ENCODE assay signal across 8 cellular contexts in the genomic region with DNA sequence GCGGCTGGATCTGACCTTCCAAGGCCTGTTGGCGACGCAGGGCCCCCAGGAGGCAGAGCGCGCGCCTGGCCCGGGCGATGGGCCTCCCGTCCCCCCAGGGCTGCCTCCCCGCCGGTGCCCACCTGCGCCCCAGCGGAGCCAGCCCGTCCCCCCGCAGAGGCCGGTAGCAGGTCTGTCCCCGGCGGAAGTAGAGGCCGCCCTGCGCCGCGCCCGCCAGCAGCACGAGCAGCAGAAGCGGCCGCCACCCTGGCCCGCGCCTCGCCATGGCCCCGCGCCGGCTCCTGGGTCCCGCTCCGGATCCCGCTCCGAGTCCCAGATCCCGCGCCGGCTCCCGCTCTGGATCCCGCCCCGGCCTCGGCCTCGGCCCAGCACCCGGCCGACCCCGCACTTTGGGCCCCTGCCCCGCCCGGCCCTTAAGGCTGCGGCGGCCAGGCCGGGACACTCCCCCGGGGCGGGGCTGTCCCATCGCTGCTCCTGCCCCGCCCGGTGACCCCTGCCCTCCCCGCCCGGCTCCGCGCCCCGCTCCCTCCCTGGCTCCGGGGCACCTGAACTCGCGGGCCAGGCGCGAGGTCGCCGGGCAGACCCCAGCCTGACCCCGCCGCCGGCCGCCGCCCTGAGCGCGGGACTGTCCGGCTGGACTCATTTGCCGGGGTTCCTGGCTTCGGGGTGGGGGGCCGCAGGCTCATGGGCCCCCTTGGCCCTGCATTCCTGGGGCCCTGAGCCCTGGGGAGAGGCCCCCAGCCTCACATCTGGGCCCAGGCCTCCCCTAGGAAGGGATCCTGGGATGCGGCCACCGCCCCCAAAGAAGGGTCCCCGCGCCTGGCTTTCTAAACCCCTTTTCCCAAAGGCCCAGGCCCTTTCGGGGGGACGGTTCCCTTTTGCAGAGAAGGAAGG. TPM values are rescaled to one million over a fixed set of nuclear protein-coding genes. Genes with fewer than 3 reads are reported as not detected.
DNase-seq lines count a peak whose midpoint lies in the region; ATAC-seq, FAIRE-seq and TF ChIP-seq lines count a peak whose summit lies in the region.

A gene (minus strand): TSS at position 391 of the 894 bp plus-strand sequence. CDS start 126 bp downstream, at position 265.

- peaks cover 34% of the 10 kb centered on the region for H3K4me1 Mint-ChIP-seq in activated CD4-positive, alpha-beta T cell treated with anti-CD3 and anti-CD28 coated beads for 36 hours

- peaks cover 7% of the 10 kb centered on the region for H3K36me3 Mint-ChIP-seq in activated CD4-positive, alpha-beta T cell treated with anti-CD3 and anti-CD28 coated beads for 36 hours (ENCODE audit: low read depth)

- POLR2A ChIA-PET in activated CD4-positive, alpha-beta T cell treated with anti-CD3 and anti-CD28 coated beads for 36 hours (lab: Charles Lee), result no interaction called here

- peak within 1 kb of the TSS; percentile 69 for H3K27ac Mint-ChIP-seq in activated CD4-positive, alpha-beta T cell treated with anti-CD3 and anti-CD28 coated beads for 36 hours

- H3K4me3 ChIP-seq in lower lobe of right lung, result peak within 1 kb of the TSS; percentile 91

- H3K27me3 ChIP-seq in lower lobe of right lung (ENCODE audit: low read depth), result no peaks in the 10 kb centered on the region

- peak; percentile 62 for TF ChIP-seq POLR2A in GM12891 (IDR thresholded peaks at IDR 0.05; ENCODE audit: low read depth, low read length)

- H3K9me3 Mint-ChIP-seq in activated CD4-positive, alpha-beta T cell treated with anti-CD3 and anti-CD28 coated beads for 36 hours (ENCODE audit: low read depth), result no peaks in the 10 kb centered on the region

- H3K27ac ChIP-seq in lower lobe of right lung, result peak within 1 kb of the TSS; percentile 94

- peak; percentile 40 for FAIRE-seq in GM12891 (lab: Jason Lieb, UNC)

- no peaks in the 10 kb centered on the region for H3K9me3 ChIP-seq in lower lobe of right lung

- ATAC-seq in HG03520 (IDR thresholded peaks at IDR 0.05; ENCODE audit: unreplicated experiment) (peak; percentile 24), lower lobe of right lung (peak; percentile 86 to 90)
- ATAC-seq in activated CD4-positive, alpha-beta T cell treated with anti-CD3 and anti-CD28 coated beads for 36 hours, result peak; percentile 68
- peak; percentile 69 for ATAC-seq in stimulated activated naive CD8-positive, alpha-beta T cell treated with anti-CD3 and anti-CD28 coated beads, Interleukin-15, Interleukin-2, amounts not matched to agents 100 U/mL and 50 U/mL, for 24 hours

- no peak for TF ChIP-seq CTCF in lower lobe of right lung (IDR thresholded peaks at IDR 0.05)

- no peaks in the 10 kb centered on the region for H3K27me3 Mint-ChIP-seq in activated CD4-positive, alpha-beta T cell treated with anti-CD3 and anti-CD28 coated beads for 36 hours

- H3K4me1 ChIP-seq in lower lobe of right lung, result peaks cover 71% of the 10 kb centered on the region

- H3K4me3 Mint-ChIP-seq in activated CD4-positive, alpha-beta T cell treated with anti-CD3 and anti-CD28 coated beads for 36 hours, result peak within 1 kb of the TSS; percentile 69

- H3K36me3 ChIP-seq in lower lobe of right lung, result peaks cover 16% of the 10 kb centered on the region

- intact Hi-C loops in activated CD4-positive, alpha-beta T cell treated with anti-CD3 and anti-CD28 coated beads for 36 hours (cut with DNase I, micrococcal nuclease), result loop anchor here in 1 of 2 experiments (1.0 kb wide), 2 partner anchors 25 to 26 kb away; a partner anchor contains a TSS
- intact Hi-C loops in lower lobe of right lung (cut with DNase I), result no loop called here

- DNase-seq in GM12891 (ENCODE audit: insufficient read length, low spot score), result peak; percentile 61
- peak; percentile 70 for DNase-seq in activated CD4-positive, alpha-beta T cell treated with anti-CD3 and anti-CD28 coated beads for 36 hours
- DNase-seq in ecto neural progenitor cell (ENCODE audit: low spot score), result peak; percentile 79
- peak; percentile 88 for DNase-seq in lower lobe of right lung
- peak; percentile 61 for DNase-seq in stimulated activated naive CD8-positive, alpha-beta T cell treated with anti-CD3 and anti-CD28 coated beads, Interleukin-15, Interleukin-2, amounts not matched to agents 100 U/mL and 50 U/mL, for 24 hours
- DNase-seq in NCI-H1694 (lab: John Stamatoyannopoulos, UW), result no peak
- DNase-seq in NCI-H1048 (lab: John Stamatoyannopoulos, UW), result no peak

- CTCF ChIA-PET in activated CD4-positive, alpha-beta T cell treated with anti-CD3 and anti-CD28 coated beads for 36 hours (lab: Charles Lee), result no interaction called here

TF ChIP-seq in GM12891, 5 proteins besides CTCF, POLR2A, EP300 and RAD21:
- no peak; the same call in 1 of the 2 replicates for TF ChIP-seq TAF1 (IDR thresholded peaks at IDR 0.05; ENCODE audit: low read depth, low read length)
- no peak for TF ChIP-seq SPI1 (IDR thresholded peaks at IDR 0.05; ENCODE audit: low read depth, low read length)
- peak; percentile 47 for TF ChIP-seq POU2F2 (IDR thresholded peaks at IDR 0.05; ENCODE audit: low read depth, low read length)
- TF ChIP-seq POLR2AphosphoS5 (IDR thresholded peaks at IDR 0.05; ENCODE audit: low read depth, low read length), result peak; percentile 74
- no peak for TF ChIP-seq PAX5 (IDR thresholded peaks at IDR 0.05; ENCODE audit: insufficient read depth, low read length, severe bottlenecking)

RNA-seq across cellular contexts. Expression of the gene that starts here (rescaled TPM):
- polyA plus RNA-seq in GM12891 (2012; ENCODE audit: low read depth, missing spikeins), result 190 TPM
- 10 to 100 TPM; 26.6 to 29.4 TPM for total RNA-seq in activated CD4-positive, alpha-beta T cell treated with anti-CD3 and anti-CD28 coated beads for 36 hours
- 533 TPM for total RNA-seq in lower lobe of right lung

Comparison
In these comparisons a context has a peak if more than half of its experiments do, and no peak if none do; other contexts are left out.
1. RNA of the gene that starts here (total RNA-seq): 533 TPM in lower lobe of right lung (single experiment); 26.6 to 29.4 TPM in activated CD4-positive, alpha-beta T cell treated with anti-CD3 and anti-CD28 coated beads for 36 hours; every median in the first group is over 10 times any median in the second.
2. DNase-seq: peak in GM12891 (single experiment), activated CD4-positive, alpha-beta T cell treated with anti-CD3 and anti-CD28 coated beads for 36 hours (single experiment), ecto neural progenitor cell (single experiment), lower lobe of right lung (single experiment) and stimulated activated naive CD8-positive, alpha-beta T cell treated with anti-CD3 and anti-CD28 coated beads, Interleukin-15, Interleukin-2, amounts not matched to agents 100 U/mL and 50 U/mL, for 24 hours (single experiment); none in NCI-H1694 (single experiment) and NCI-H1048 (single experiment).
3. ATAC-seq: peak in every context shown above with its lines; median percentile 88 in lower lobe of right lung; 69 in stimulated activated naive CD8-positive, alpha-beta T cell treated with anti-CD3 and anti-CD28 coated beads, Interleukin-15, Interleukin-2, amounts not matched to agents 100 U/mL and 50 U/mL, for 24 hours; 68 in activated CD4-positive, alpha-beta T cell treated with anti-CD3 and anti-CD28 coated beads for 36 hours; 24 in HG03520.